ENCODE assay signal across 7 cellular contexts in genomic region chr1:88003255-88003654, GRCh38.
"Had no signal": no experiment of that assay in that cellular context is flagged by ENCODE, and none has a peak within 500 bp of the region (broad histone marks: within the 10 kb centered on the region; RNA-seq: fewer than 3 reads in every experiment).

No MANE protein-coding gene starts in this region.

- H3K27ac ChIP-seq: HL-60, KMS-11 had no signal

- DNase-seq: IMR-90, KBM-7, KG1 had no signal

- ATAC-seq: K562 had no signal

- H3K4me2 ChIP-seq: KMS-11 had no signal

- FAIRE-seq: HTR-8/SVneo, K562 had no signal

- H3K9ac ChIP-seq: KMS-11 had no signal

- H3K4me3 ChIP-seq: K562 had no signal
